In the genomic region with DNA sequence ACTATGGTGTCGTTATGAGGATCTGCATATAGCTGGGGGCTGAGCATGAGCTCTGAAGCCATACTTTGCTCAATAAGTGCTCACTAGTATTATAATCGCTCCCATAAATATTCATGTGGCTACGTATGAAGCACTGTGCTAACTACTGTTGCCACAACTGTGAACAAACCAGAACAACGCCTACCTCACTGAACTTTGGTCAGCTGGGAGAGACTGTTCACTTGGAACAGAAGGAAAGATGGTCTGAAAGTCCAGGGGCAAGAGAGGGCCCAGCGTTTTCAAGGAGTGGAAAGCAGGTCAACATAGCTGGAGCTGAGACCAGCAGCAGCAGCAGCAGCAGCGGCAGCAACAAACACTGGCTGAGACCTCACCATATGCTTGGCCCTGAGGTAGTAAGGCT, we compare ENCODE assay signal across 23 cellular contexts.
"Had no signal": no experiment of that assay in that cellular context is flagged by ENCODE, and none has a peak within 500 bp of the region (broad histone marks: within the 10 kb centered on the region; RNA-seq: fewer than 3 reads in every experiment).

No MANE protein-coding gene starts in this region.

- H3K9me3 Mint-ChIP-seq: activated CD4-positive, alpha-beta memory T cell treated with anti-CD3 and anti-CD28 coated beads, Interleukin-2, amount 10 ng/mL, durations not matched to agents 7 days and 5 days; activated CD4-positive, alpha-beta T cell treated with anti-CD3 and anti-CD28 coated beads, Interleukin-2, amount 10 ng/mL, durations not matched to agents 24 days and 14 days; activated naive CD4-positive, alpha-beta T cell treated with anti-CD3 and anti-CD28 coated beads, Interleukin-2, amount 10 ng/mL, durations not matched to agents 7 days and 5 days; activated naive CD8-positive, alpha-beta T cell treated with anti-CD3 and anti-CD28 coated beads for 36 hours; activated T-helper 2 cell treated with anti-CD3 and anti-CD28 coated beads, Interferon-gamma antibody, Interleukin-2, Interleukin-4, amounts not matched to agents 10 μg/mL and 5 μg/mL and 100 μg/mL, durations not matched to agents 14 hours and 24 hours and 36 hours had no signal

- ATAC-seq: PC-3, T-helper 17 cell had no signal

- H3K36me3 ChIP-seq: brain microvascular endothelial cell had no signal

- H3K4me1 Mint-ChIP-seq: activated B cell treated with CpG ODN at 0.5 μM for 24 hours; activated CD4-positive, alpha-beta memory T cell treated with anti-CD3 and anti-CD28 coated beads, Interleukin-2, amount 10 ng/mL, durations not matched to agents 7 days and 5 days; activated CD4-positive, alpha-beta T cell treated with anti-CD3 and anti-CD28 coated beads, Interleukin-2, amount 10 ng/mL, durations not matched to agents 24 days and 14 days; activated naive CD4-positive, alpha-beta T cell treated with anti-CD3 and anti-CD28 coated beads, Interleukin-2, amount 10 ng/mL, durations not matched to agents 7 days and 5 days; activated naive CD8-positive, alpha-beta T cell treated with anti-CD3 and anti-CD28 coated beads for 36 hours; T-helper 17 cell had no signal

- H3K27ac ChIP-seq: brain microvascular endothelial cell had no signal

- H3K27me3 ChIP-seq: brain microvascular endothelial cell had no signal

- H3K36me3 Mint-ChIP-seq: activated naive CD4-positive, alpha-beta T cell treated with anti-CD3 and anti-CD28 coated beads, Interleukin-2, amount 10 ng/mL, durations not matched to agents 7 days and 5 days; activated naive CD8-positive, alpha-beta T cell treated with anti-CD3 and anti-CD28 coated beads for 36 hours had no signal

- H3K27ac Mint-ChIP-seq: activated B cell treated with CpG ODN at 0.5 μM for 24 hours; activated CD4-positive, alpha-beta memory T cell treated with anti-CD3 and anti-CD28 coated beads, Interleukin-2, amount 10 ng/mL, durations not matched to agents 7 days and 5 days; activated CD4-positive, alpha-beta T cell treated with anti-CD3 and anti-CD28 coated beads, Interleukin-2, amount 10 ng/mL, durations not matched to agents 24 days and 14 days; activated naive CD4-positive, alpha-beta T cell treated with anti-CD3 and anti-CD28 coated beads, Interleukin-2, amount 10 ng/mL, durations not matched to agents 7 days and 5 days; activated naive CD8-positive, alpha-beta T cell treated with anti-CD3 and anti-CD28 coated beads for 36 hours; activated T-helper 2 cell treated with anti-CD3 and anti-CD28 coated beads, Interferon-gamma antibody, Interleukin-2, Interleukin-4, amounts not matched to agents 10 μg/mL and 5 μg/mL and 100 μg/mL, durations not matched to agents 14 hours and 24 hours and 36 hours; T-helper 17 cell had no signal

- H3K27me3 Mint-ChIP-seq: activated CD4-positive, alpha-beta T cell treated with anti-CD3 and anti-CD28 coated beads, Interleukin-2, amount 10 ng/mL, durations not matched to agents 24 days and 14 days had no signal

- H3K4me3 Mint-ChIP-seq: activated B cell treated with CpG ODN at 0.5 μM for 24 hours; activated CD4-positive, alpha-beta memory T cell treated with anti-CD3 and anti-CD28 coated beads, Interleukin-2, amount 10 ng/mL, durations not matched to agents 7 days and 5 days; activated CD4-positive, alpha-beta T cell treated with anti-CD3 and anti-CD28 coated beads, Interleukin-2, amount 10 ng/mL, durations not matched to agents 24 days and 14 days; activated naive CD4-positive, alpha-beta T cell treated with anti-CD3 and anti-CD28 coated beads, Interleukin-2, amount 10 ng/mL, durations not matched to agents 7 days and 5 days; activated naive CD8-positive, alpha-beta T cell treated with anti-CD3 and anti-CD28 coated beads for 36 hours; T-helper 17 cell had no signal

- DNase-seq: activated B cell treated with CpG ODN at 0.5 μM for 24 hours; activated CD4-positive, alpha-beta memory T cell treated with anti-CD3 and anti-CD28 coated beads, Interleukin-2, amount 10 ng/mL, durations not matched to agents 7 days and 5 days; activated CD4-positive, alpha-beta T cell treated with anti-CD3 and anti-CD28 coated beads for 1 hour; activated CD4-positive, alpha-beta T cell treated with anti-CD3 and anti-CD28 coated beads, Interleukin-2, amount 10 ng/mL, durations not matched to agents 24 days and 14 days; activated gamma-delta T cell treated with Interleukin-2 at 50 U/mL for 16 hours; activated naive CD4-positive, alpha-beta T cell treated with anti-CD3 and anti-CD28 coated beads, Interleukin-2, amount 10 ng/mL, durations not matched to agents 7 days and 5 days; activated naive CD8-positive, alpha-beta T cell treated with anti-CD3 and anti-CD28 coated beads for 36 hours; activated T-cell treated with anti-CD3 and anti-CD28 coated beads for 4 hours; activated T-cell treated with anti-CD3 and anti-CD28 coated beads, Interleukin-2, amount 50 U/mL, for 48 hours; brain microvascular endothelial cell; IMR-90; KBM-7; NCI-H1048; NCI-H146; NCI-H1930; NCI-H2171; NCI-H226; NCI-H69; PC-3; SHP77 treated with DMSO at 0.1 percent for 48 hours; T-helper 17 cell; T-helper 9 cell had no signal
